In the genomic region with DNA sequence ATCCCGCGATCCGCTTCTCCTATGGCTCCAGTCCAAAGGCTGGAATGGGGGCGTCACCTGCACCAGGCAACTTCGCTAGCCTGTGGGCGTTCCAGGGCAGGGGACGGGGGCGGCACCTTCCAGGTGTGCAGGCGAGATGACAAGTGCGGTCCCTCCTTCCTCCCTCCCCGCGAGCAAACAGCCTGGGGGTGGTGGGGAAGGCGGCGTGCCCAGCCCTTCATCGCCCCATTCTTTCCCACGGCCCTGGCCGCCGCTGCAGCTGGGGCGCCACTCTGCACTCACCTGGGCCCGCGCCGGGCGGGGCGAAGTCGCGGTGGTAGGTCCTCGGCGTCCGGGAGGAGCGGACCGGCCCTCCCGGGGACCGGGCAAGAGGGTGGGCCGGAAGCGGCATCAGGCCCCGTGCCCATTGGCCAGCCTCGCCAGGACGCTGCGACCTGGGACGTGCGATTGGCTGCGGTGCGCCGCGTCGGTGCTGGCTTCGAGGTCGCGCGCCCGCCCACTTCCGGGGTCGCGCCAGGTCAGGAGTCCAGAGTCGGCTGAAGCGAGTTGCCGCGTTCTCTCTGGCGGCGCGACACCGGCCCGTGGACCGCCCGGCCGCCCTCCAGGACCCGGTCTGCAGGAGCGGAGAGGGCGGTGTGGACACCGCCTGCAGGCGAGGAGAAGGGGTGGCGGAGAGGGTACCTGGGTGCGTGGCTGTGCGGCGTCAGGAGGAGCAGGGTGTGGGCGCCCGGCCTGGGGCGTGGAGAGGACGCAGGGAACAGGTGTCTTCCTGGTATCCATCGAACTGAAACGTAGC, we compare ENCODE assay signal across 1 cellular context.
TF ChIP-seq lines count a peak whose summit lies in the region.

Gene TECPR1, minus strand, starts transcription at position 389 of the 796 bp plus-strand sequence. CDS start 6,086 bp downstream, outside the sequence.

TF ChIP-seq in HepG2, 621 proteins besides CTCF, POLR2A, EP300 and RAD21 (continued from another document and continues in another):
- no peak for TF ChIP-seq ZNF850 (CRISPR knock-in tag; conservative IDR thresholded peaks at IDR 0.05)
- no peak for TF ChIP-seq NFIB (CRISPR knock-in tag; IDR thresholded peaks at IDR 0.05; ENCODE audit: borderline replicate concordance)
- no peak for TF ChIP-seq MBD4 (IDR thresholded peaks at IDR 0.05; ENCODE audit: borderline replicate concordance, low read length)
- TF ChIP-seq MTERF4 (CRISPR knock-in tag; IDR thresholded peaks at IDR 0.05), result no peak
- no peak for TF ChIP-seq SIX1 (CRISPR knock-in tag; IDR thresholded peaks at IDR 0.05; ENCODE audit: borderline replicate concordance)
- no peak for TF ChIP-seq ZNF256 (CRISPR knock-in tag; conservative IDR thresholded peaks at IDR 0.05)
- peak; percentile 12; the same call in 1 of the 2 replicates for TF ChIP-seq MNT (IDR thresholded peaks at IDR 0.05)
- TF ChIP-seq CC2D1A (CRISPR knock-in tag; IDR thresholded peaks at IDR 0.05), result no peak
- TF ChIP-seq MIER2 (CRISPR knock-in tag; IDR thresholded peaks at IDR 0.05), result 0 out of 2 replicates have a peak, but pooled peaks have one; percentile 21
- TF ChIP-seq, protein P1, sequence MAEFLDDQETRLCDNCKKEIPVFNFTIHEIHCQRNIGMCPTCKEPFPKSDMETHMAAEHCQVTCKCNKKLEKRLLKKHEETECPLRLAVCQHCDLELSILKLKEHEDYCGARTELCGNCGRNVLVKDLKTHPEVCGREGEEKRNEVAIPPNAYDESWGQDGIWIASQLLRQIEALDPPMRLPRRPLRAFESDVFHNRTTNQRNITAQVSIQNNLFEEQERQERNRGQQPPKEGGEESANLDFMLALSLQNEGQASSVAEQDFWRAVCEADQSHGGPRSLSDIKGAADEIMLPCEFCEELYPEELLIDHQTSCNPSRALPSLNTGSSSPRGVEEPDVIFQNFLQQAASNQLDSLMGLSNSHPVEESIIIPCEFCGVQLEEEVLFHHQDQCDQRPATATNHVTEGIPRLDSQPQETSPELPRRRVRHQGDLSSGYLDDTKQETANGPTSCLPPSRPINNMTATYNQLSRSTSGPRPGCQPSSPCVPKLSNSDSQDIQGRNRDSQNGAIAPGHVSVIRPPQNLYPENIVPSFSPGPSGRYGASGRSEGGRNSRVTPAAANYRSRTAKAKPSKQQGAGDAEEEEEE (CRISPR knock-in tag; IDR thresholded peaks at IDR 0.05; ENCODE audit: borderline replicate concordance), result no peak
- peak; percentile 93 for TF ChIP-seq PHF20 (CRISPR knock-in tag; IDR thresholded peaks at IDR 0.05)
- TF ChIP-seq ZNF225 (CRISPR knock-in tag; IDR thresholded peaks at IDR 0.05), result peak; percentile 44; the same call in 1 of the 2 replicates
- no peak for TF ChIP-seq SNAPC2 (CRISPR knock-in tag; IDR thresholded peaks at IDR 0.05)
- TF ChIP-seq ELF1 (CRISPR knock-in tag; IDR thresholded peaks at IDR 0.05), result peak; percentile 91
- TF ChIP-seq, protein P2, sequence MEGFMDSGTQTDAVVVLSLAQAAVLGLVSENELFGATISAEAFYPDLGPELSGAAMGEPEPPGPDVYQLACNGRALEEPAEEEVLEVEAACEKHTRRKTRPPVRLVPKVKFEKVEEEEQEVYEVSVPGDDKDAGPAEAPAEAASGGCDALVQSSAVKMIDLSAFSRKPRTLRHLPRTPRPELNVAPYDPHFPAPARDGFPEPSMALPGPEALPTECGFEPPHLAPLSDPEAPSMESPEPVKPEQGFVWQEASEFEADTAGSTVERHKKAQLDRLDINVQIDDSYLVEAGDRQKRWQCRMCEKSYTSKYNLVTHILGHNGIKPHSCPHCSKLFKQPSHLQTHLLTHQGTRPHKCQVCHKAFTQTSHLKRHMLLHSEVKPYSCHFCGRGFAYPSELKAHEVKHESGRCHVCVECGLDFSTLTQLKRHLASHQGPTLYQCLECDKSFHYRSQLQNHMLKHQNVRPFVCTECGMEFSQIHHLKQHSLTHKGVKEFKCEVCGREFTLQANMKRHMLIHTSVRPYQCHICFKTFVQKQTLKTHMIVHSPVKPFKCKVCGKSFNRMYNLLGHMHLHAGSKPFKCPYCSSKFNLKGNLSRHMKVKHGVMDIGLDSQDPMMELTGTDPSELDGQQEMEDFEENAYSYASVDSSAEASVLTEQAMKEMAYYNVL (CRISPR knock-in tag; IDR thresholded peaks at IDR 0.05; ENCODE audit: borderline replicate concordance), result no peak; the same call in 1 of the 2 replicates
- no peak for TF ChIP-seq ZNF205 (CRISPR knock-in tag; IDR thresholded peaks at IDR 0.05)
- no peak for TF ChIP-seq ZNF713 (CRISPR knock-in tag; IDR thresholded peaks at IDR 0.05)
- no peak; the same call in 1 of the 2 replicates for TF ChIP-seq TFAP4 (IDR thresholded peaks at IDR 0.05; ENCODE audit: borderline replicate concordance, low read depth)
- no peak; the same call in 1 of the 2 replicates for TF ChIP-seq GFI1 (CRISPR knock-in tag; IDR thresholded peaks at IDR 0.05; ENCODE audit: borderline replicate concordance)
- 0 out of 2 replicates have a peak, but pooled peaks have one; percentile 6 for TF ChIP-seq FOXA3 (CRISPR knock-in tag; IDR thresholded peaks at IDR 0.05)
- TF ChIP-seq IRX3 (CRISPR knock-in tag; IDR thresholded peaks at IDR 0.05; ENCODE audit: borderline replicate concordance, low read depth), result no peak
- peak; percentile 89 for TF ChIP-seq YEATS4 (CRISPR knock-in tag; IDR thresholded peaks at IDR 0.05; ENCODE audit: borderline replicate concordance)
- no peak for TF ChIP-seq BHLHE40 (IDR thresholded peaks at IDR 0.05; ENCODE audit: low read length)
- peak; percentile 84 for TF ChIP-seq KMT2A (CRISPR knock-in tag; IDR thresholded peaks at IDR 0.05)
- no peak; the same call in 1 of the 2 replicates for TF ChIP-seq ZNF335 (CRISPR knock-in tag; IDR thresholded peaks at IDR 0.05)
- TF ChIP-seq ZNF792 (CRISPR knock-in tag; IDR thresholded peaks at IDR 0.05), result peak; percentile 62; the same call in 1 of the 2 replicates
- no peak for TF ChIP-seq HHEX (CRISPR knock-in tag; IDR thresholded peaks at IDR 0.05)
- TF ChIP-seq ZSCAN20 (CRISPR knock-in tag; IDR thresholded peaks at IDR 0.05; ENCODE audit: borderline replicate concordance), result peak; percentile 72; the same call in 1 of the 2 replicates
- TF ChIP-seq ZNF451 (CRISPR knock-in tag; IDR thresholded peaks at IDR 0.05), result peak; percentile 93
- TF ChIP-seq CEBPZ (IDR thresholded peaks at IDR 0.05; ENCODE audit: low read length), result no peak
- no peak for TF ChIP-seq ZNF232 (CRISPR knock-in tag; IDR thresholded peaks at IDR 0.05; ENCODE audit: borderline replicate concordance)
- TF ChIP-seq IRF1 (CRISPR knock-in tag; IDR thresholded peaks at IDR 0.05; ENCODE audit: low read depth), result no peak
- TF ChIP-seq PRPF4 (IDR thresholded peaks at IDR 0.05; ENCODE audit: low read depth, low read length, poor library complexity, severe bottlenecking), result no peak
- TF ChIP-seq SP4 (CRISPR knock-in tag; IDR thresholded peaks at IDR 0.05), result peak; percentile 98
- no peak for TF ChIP-seq RCOR2 (CRISPR knock-in tag; IDR thresholded peaks at IDR 0.05)
- TF ChIP-seq NBN (conservative IDR thresholded peaks at IDR 0.05), result no peak
- TF ChIP-seq NFYC (CRISPR knock-in tag; IDR thresholded peaks at IDR 0.05), result peak; percentile 97
- no peak for TF ChIP-seq TOPORS (CRISPR knock-in tag; IDR thresholded peaks at IDR 0.05)
- peak; percentile 74; the same call in 1 of the 2 replicates for TF ChIP-seq KLF6 (CRISPR knock-in tag; IDR thresholded peaks at IDR 0.05)
- TF ChIP-seq KLF9 (CRISPR knock-in tag; IDR thresholded peaks at IDR 0.05; ENCODE audit: low read depth), result no peak
- TF ChIP-seq CBFB (CRISPR knock-in tag; IDR thresholded peaks at IDR 0.05), result peak; percentile 82; the same call in 1 of the 2 replicates
- TF ChIP-seq POLR2G (IDR thresholded peaks at IDR 0.05; ENCODE audit: low read depth, low read length), result peak; percentile 83
- TF ChIP-seq SAP130 (CRISPR knock-in tag; IDR thresholded peaks at IDR 0.05; ENCODE audit: low read depth), result peak; percentile 99
- TF ChIP-seq KDM3A (CRISPR knock-in tag; IDR thresholded peaks at IDR 0.05; ENCODE audit: low read depth), result peak; percentile 68
- peak; percentile 73; the same call in 1 of the 2 replicates for TF ChIP-seq TAF1 (CRISPR knock-in tag; IDR thresholded peaks at IDR 0.05)
- TF ChIP-seq, protein P3, sequence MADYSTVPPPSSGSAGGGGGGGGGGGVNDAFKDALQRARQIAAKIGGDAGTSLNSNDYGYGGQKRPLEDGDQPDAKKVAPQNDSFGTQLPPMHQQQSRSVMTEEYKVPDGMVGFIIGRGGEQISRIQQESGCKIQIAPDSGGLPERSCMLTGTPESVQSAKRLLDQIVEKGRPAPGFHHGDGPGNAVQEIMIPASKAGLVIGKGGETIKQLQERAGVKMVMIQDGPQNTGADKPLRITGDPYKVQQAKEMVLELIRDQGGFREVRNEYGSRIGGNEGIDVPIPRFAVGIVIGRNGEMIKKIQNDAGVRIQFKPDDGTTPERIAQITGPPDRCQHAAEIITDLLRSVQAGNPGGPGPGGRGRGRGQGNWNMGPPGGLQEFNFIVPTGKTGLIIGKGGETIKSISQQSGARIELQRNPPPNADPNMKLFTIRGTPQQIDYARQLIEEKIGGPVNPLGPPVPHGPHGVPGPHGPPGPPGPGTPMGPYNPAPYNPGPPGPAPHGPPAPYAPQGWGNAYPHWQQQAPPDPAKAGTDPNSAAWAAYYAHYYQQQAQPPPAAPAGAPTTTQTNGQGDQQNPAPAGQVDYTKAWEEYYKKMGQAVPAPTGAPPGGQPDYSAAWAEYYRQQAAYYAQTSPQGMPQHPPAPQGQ (CRISPR knock-in tag; IDR thresholded peaks at IDR 0.05; ENCODE audit: borderline replicate concordance), result no peak
- TF ChIP-seq SIX4 (CRISPR knock-in tag; IDR thresholded peaks at IDR 0.05), result no peak
- TF ChIP-seq ZNF337 (CRISPR knock-in tag; IDR thresholded peaks at IDR 0.05; ENCODE audit: borderline replicate concordance, low read depth), result 0 out of 2 replicates have a peak, but pooled peaks have one; percentile 13
- TF ChIP-seq, protein P4, sequence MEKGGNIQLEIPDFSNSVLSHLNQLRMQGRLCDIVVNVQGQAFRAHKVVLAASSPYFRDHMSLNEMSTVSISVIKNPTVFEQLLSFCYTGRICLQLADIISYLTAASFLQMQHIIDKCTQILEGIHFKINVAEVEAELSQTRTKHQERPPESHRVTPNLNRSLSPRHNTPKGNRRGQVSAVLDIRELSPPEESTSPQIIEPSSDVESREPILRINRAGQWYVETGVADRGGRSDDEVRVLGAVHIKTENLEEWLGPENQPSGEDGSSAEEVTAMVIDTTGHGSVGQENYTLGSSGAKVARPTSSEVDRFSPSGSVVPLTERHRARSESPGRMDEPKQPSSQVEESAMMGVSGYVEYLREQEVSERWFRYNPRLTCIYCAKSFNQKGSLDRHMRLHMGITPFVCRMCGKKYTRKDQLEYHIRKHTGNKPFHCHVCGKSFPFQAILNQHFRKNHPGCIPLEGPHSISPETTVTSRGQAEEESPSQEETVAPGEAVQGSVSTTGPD (CRISPR knock-in tag; IDR thresholded peaks at IDR 0.05), result no peak
